In the genomic region with DNA sequence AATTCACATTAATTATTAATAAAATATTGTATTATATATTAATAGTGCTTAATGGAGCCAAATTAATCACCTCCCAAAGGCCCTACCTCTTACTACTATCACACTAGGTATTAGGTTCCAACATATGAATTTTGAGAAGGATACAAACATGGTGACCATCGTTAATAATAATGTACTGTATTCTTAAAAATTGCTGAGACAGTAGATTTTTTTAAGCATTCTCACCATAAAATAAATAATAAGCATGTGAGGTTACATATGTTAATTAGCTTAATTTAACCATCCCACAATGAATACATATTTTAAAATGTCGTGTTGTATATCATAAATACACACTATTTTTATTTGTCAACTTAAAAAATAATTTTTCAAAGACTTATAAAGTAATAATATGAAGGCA, we compare ENCODE assay signal across 6 cellular contexts.
"Had no signal": no experiment of that assay in that cellular context is flagged by ENCODE, and none has a peak within 500 bp of the region (broad histone marks: within the 10 kb centered on the region; RNA-seq: fewer than 3 reads in every experiment).

No MANE protein-coding gene starts in this region.

- H3K27ac ChIP-seq: HL-60, KMS-11 had no signal

- DNase-seq: KBM-7, KG1 had no signal

- H3K4me3 Mint-ChIP-seq: IgD-negative memory B cell had no signal

- H3K27ac Mint-ChIP-seq: IgD-negative memory B cell had no signal

- H3K4me2 ChIP-seq: KMS-11 had no signal

- FAIRE-seq: HTR-8/SVneo had no signal

- H3K9ac ChIP-seq: KMS-11 had no signal
